Comparison of ENCODE assay signal across 1 cellular context in genomic region chr1:13512472-13512871, GRCh38.
TF ChIP-seq lines count a peak whose summit lies in the region.

No MANE protein-coding gene starts in this region.

TF ChIP-seq in H1, 55 proteins besides CTCF, POLR2A, EP300 and RAD21:
- TF ChIP-seq EZH2 (IDR thresholded peaks at IDR 0.05; ENCODE audit: low read depth, low read length, severe bottlenecking) = peak; percentile 74
- no peak for TF ChIP-seq TEAD4 (IDR thresholded peaks at IDR 0.05; ENCODE audit: low read depth, low read length)
